In genomic region chr2:176118606-176119370, GRCh38 we compare ENCODE assay signal across 8 cellular contexts. TPM values are rescaled to one million over a fixed set of nuclear protein-coding genes. Genes with fewer than 3 reads are reported as not detected.
A peak's percentile ranks its signal among the peaks of the same experiment; 100 is the strongest.
DNase-seq lines count a peak whose midpoint lies in the region; ATAC-seq and TF ChIP-seq lines count a peak whose summit lies in the region.

No MANE protein-coding gene starts in this region.

- H3K9ac ChIP-seq in NT2/D1 (ENCODE audit: insufficient read length, low read depth), result peak overlapping the region; percentile 36

- peak; percentile 90 for DNase-seq in A673 (ENCODE audit: low spot score)
- DNase-seq in GM12864 (ENCODE audit: low read depth), result no peak
- DNase-seq in NT2/D1 (ENCODE audit: low read depth, low spot score), result no peak
- no peak for DNase-seq in esophagus squamous epithelium (lab: John Stamatoyannopoulos, UW)
- no peak for DNase-seq in stimulated activated CD4-positive, alpha-beta T cell treated with anti-CD3 and anti-CD28 coated beads, Interleukin-4, amount 100 ng/mL, for 4 hours
- DNase-seq in sciatic nerve (ENCODE audit: low spot score), result no peak

- intact Hi-C loops in A673 (cut with micrococcal nuclease; ENCODE audit: unreplicated experiment), result no loop called here
- intact Hi-C loops in esophagus squamous epithelium (cut with DNase I), result no loop called here
- intact Hi-C loops in sciatic nerve (cut with DNase I), result no loop called here

- H3K27me3 ChIP-seq in A673 (replicated peaks; ENCODE audit: insufficient read depth, low read depth, low read length, poor library complexity) (no peaks in the 10 kb centered on the region), NT2/D1 (ENCODE audit: insufficient read depth, insufficient read length) (peaks cover 99% of the 10 kb centered on the region), esophagus squamous epithelium (peaks cover 58 to 100% (median 62%) of the 10 kb centered on the region in 4 donors)

- peaks cover 75% of the 10 kb centered on the region for H3K36me3 ChIP-seq in A673 (ENCODE audit: insufficient read depth, low read length, poor library complexity, severe bottlenecking)
- peaks cover 9% of the 10 kb centered on the region for H3K36me3 ChIP-seq in NT2/D1 (ENCODE audit: insufficient read depth, insufficient read length, low read length)
- H3K36me3 ChIP-seq in esophagus squamous epithelium, result no peaks in the 10 kb centered on the region

- ATAC-seq in HG02852 (IDR thresholded peaks at IDR 0.05; ENCODE audit: unreplicated experiment) (no peak), HG02938 (IDR thresholded peaks at IDR 0.05; ENCODE audit: unreplicated experiment) (no peak), sciatic nerve (no peak)

- peak; percentile 89 for TF ChIP-seq CTCF in A673 (conservative IDR thresholded peaks at IDR 0.05; ENCODE audit: low read depth, low read length)
- TF ChIP-seq CTCF in GM12864 (IDR thresholded peaks at IDR 0.05; ENCODE audit: low read depth, low read length, missing control alignments), result peak; percentile 56
- TF ChIP-seq CTCF in esophagus squamous epithelium (IDR thresholded peaks at IDR 0.05), result peak in 4 of 6 experiments; percentile 19 to 48 (median 23)

- TF ChIP-seq POLR2A in esophagus squamous epithelium (IDR thresholded peaks at IDR 0.05), result no peak

- H3K4me3 ChIP-seq in A673 (ENCODE audit: low read depth, low read length, poor library complexity, severe bottlenecking) (peak overlapping the region; percentile 73), GM12864 (ENCODE audit: low read depth, low read length) (no peak overlapping the region), NT2/D1 (ENCODE audit: insufficient read length, low read depth) (no peak overlapping the region), esophagus squamous epithelium (peak overlapping the region in 1 of 4 donors; percentile 24)

- BruUV-seq in A673 (replicated peaks; lab: Mats Ljungman, UMichigan), result no TSS peak

- POLR2A ChIA-PET in A673 (lab: Charles Lee; ENCODE audit: low non-redundant PET), result no interaction called here

- peak overlapping the region; percentile 88 for H3K27ac ChIP-seq in A673 (ENCODE audit: low read depth, low read length, poor library complexity, severe bottlenecking)
- H3K27ac ChIP-seq in esophagus squamous epithelium, result no peak overlapping the region

- WGBS in esophagus squamous epithelium, 2 donors, result 16% methylated on average over 23 to 24 of the region's 24 CpGs

- no peaks in the 10 kb centered on the region for H3K9me3 ChIP-seq in A673 (ENCODE audit: low read depth, low read length, poor library complexity, severe bottlenecking)
- peaks cover 10% of the 10 kb centered on the region; the same call in 1 of the 2 replicates for H3K9me3 ChIP-seq in NT2/D1 (ENCODE audit: insufficient read depth, low read length)
- H3K9me3 ChIP-seq in esophagus squamous epithelium, result no peaks in the 10 kb centered on the region

- CTCF ChIA-PET in A673 (lab: Charles Lee), result no interaction called here

- peaks cover 44% of the 10 kb centered on the region for H3K4me1 ChIP-seq in A673 (ENCODE audit: insufficient read depth, low read length, poor library complexity, severe bottlenecking)
- H3K4me1 ChIP-seq in NT2/D1 (ENCODE audit: insufficient read depth, insufficient read length), result peaks cover 5% of the 10 kb centered on the region
- peaks cover 0 to 32% (median 4%) of the 10 kb centered on the region in 3 donors for H3K4me1 ChIP-seq in esophagus squamous epithelium

RNA-seq across cellular contexts. Expression of gene HOXD10, which starts 2.2 kb away (rescaled TPM):
- 88.6 and 98.3 TPM in 2 replicates for total RNA-seq in A673 (2021)
- total RNA-seq in esophagus squamous epithelium, result under 1 TPM in 2 of 4 donors, not detected in 2; 0.22 to 0.38 TPM
- total RNA-seq in sciatic nerve, result 1.9 TPM

RNA-seq across cellular contexts. Expression of gene HOXD9, which starts 3.7 kb away (rescaled TPM):
- 63.0 and 64.9 TPM in 2 replicates for total RNA-seq in A673 (2021)
- 1 to 10 TPM in 1 of 4 donors, under 1 TPM in 1, not detected in 2; 0.61 to 3.4 TPM for total RNA-seq in esophagus squamous epithelium
- 4.9 TPM for total RNA-seq in sciatic nerve

RNA-seq across cellular contexts. Expression of gene HOXD8, which starts 10.7 kb away (rescaled TPM):
- total RNA-seq in A673 (2021) (56.8 and 61.9 TPM in 2 replicates), esophagus squamous epithelium (1 to 10 TPM in 3 of 4 donors, not detected in 1; 1.2 to 4.6 (median 1.2) TPM), sciatic nerve (11.9 TPM)

RNA-seq across cellular contexts. Expression of gene HOXD11, which starts 11.7 kb away (rescaled TPM):
- 107 and 123 TPM in 2 replicates for total RNA-seq in A673 (2021)
- total RNA-seq in esophagus squamous epithelium, result not detected
- total RNA-seq in sciatic nerve, result 0.40 TPM

RNA-seq across cellular contexts. Expression of gene HOXD12, which starts 19.2 kb away (rescaled TPM):
- total RNA-seq in A673 (2021) (0.58 and 0.72 TPM in 2 replicates), esophagus squamous epithelium (not detected), sciatic nerve (not detected)

Comparison
In these comparisons a context has a peak if more than half of its experiments do, and no peak if none do; other contexts are left out.
1. CTCF ChIP-seq: peak in every context shown above with its lines; median percentile 89 in A673; 56 in GM12864; 23 in esophagus squamous epithelium.
2. RNA of gene HOXD10, which starts 2.2 kb away (total RNA-seq): 88.6 to 98.3 TPM in A673; 1.9 TPM in sciatic nerve (single experiment) and 0.22 to 0.38 TPM in esophagus squamous epithelium; every median in the first group is over 10 times any median in the second.
3. RNA of gene HOXD9, which starts 3.7 kb away (total RNA-seq): 63.0 to 64.9 TPM in A673; 4.9 TPM in sciatic nerve (single experiment) and 0.61 to 3.4 TPM in esophagus squamous epithelium; every median in the first group is over 10 times any median in the second.